In genomic region chr10:14276200-14276599, GRCh38 we compare ENCODE assay signal across 18 cellular contexts. TPM values are rescaled to one million over a fixed set of nuclear protein-coding genes. Genes with fewer than 3 reads are reported as not detected.
DNase-seq lines count a peak whose midpoint lies in the region; ATAC-seq and TF ChIP-seq lines count a peak whose summit lies in the region.
"Had no signal": no experiment of that assay in that cellular context is flagged by ENCODE, and none has a peak within 500 bp of the region (broad histone marks: within the 10 kb centered on the region; RNA-seq: fewer than 3 reads in every experiment).

No MANE protein-coding gene starts in this region.

- CTCF ChIA-PET in HEK293T (lab: Yijun Ruan, JAX): no interaction called here

- POLR2A ChIA-PET in HEK293T (lab: Yijun Ruan, JAX): no interaction called here

- no peak for TF ChIP-seq CTCF in coronary artery (IDR thresholded peaks at IDR 0.05)

- no peaks in the 10 kb centered on the region for H3K36me3 Mint-ChIP-seq in activated T-helper 17 cell treated with anti-CD3 and anti-CD28 coated beads, Interleukin-2, amount 50 U/mL, for 72 hours (ENCODE audit: low read depth)
- H3K36me3 Mint-ChIP-seq in activated naive CD8-positive, alpha-beta T cell treated with anti-CD3 and anti-CD28 coated beads, Interleukin-2, amount 50 U/mL, for 24 hours (ENCODE audit: low read depth): no peaks in the 10 kb centered on the region
- H3K36me3 Mint-ChIP-seq: CD4-positive, alpha-beta memory T cell; IgD-negative memory B cell had no signal

- H3K9me3 Mint-ChIP-seq in activated T-helper 17 cell treated with anti-CD3 and anti-CD28 coated beads, Interleukin-2, amount 50 U/mL, for 72 hours: no peaks in the 10 kb centered on the region
- H3K9me3 Mint-ChIP-seq in activated naive CD8-positive, alpha-beta T cell treated with anti-CD3 and anti-CD28 coated beads, Interleukin-2, amount 50 U/mL, for 24 hours: no peaks in the 10 kb centered on the region

- H3K4me1 Mint-ChIP-seq in activated T-helper 17 cell treated with anti-CD3 and anti-CD28 coated beads, Interleukin-2, amount 50 U/mL, for 72 hours: no peaks in the 10 kb centered on the region
- H3K4me1 Mint-ChIP-seq in activated naive CD8-positive, alpha-beta T cell treated with anti-CD3 and anti-CD28 coated beads, Interleukin-2, amount 50 U/mL, for 24 hours: no peaks in the 10 kb centered on the region
- H3K4me1 Mint-ChIP-seq: CD4-positive, alpha-beta memory T cell; IgD-negative memory B cell had no signal

- H3K27me3 Mint-ChIP-seq in activated T-helper 17 cell treated with anti-CD3 and anti-CD28 coated beads, Interleukin-2, amount 50 U/mL, for 72 hours: peaks cover 3% of the 10 kb centered on the region
- H3K27me3 Mint-ChIP-seq in activated naive CD8-positive, alpha-beta T cell treated with anti-CD3 and anti-CD28 coated beads, Interleukin-2, amount 50 U/mL, for 24 hours: peaks cover 7% of the 10 kb centered on the region

- no peak overlapping the region for H3K27ac Mint-ChIP-seq in activated T-helper 17 cell treated with anti-CD3 and anti-CD28 coated beads, Interleukin-2, amount 50 U/mL, for 72 hours
- no peak overlapping the region for H3K27ac Mint-ChIP-seq in activated naive CD8-positive, alpha-beta T cell treated with anti-CD3 and anti-CD28 coated beads, Interleukin-2, amount 50 U/mL, for 24 hours
- H3K27ac Mint-ChIP-seq: CD4-positive, alpha-beta memory T cell had no signal

- H3K4me3 ChIP-seq in coronary artery: no peak overlapping the region
- H3K4me3 ChIP-seq: BLaER1, SJSA1 had no signal

- no peak overlapping the region for H3K4me3 Mint-ChIP-seq in activated T-helper 17 cell treated with anti-CD3 and anti-CD28 coated beads, Interleukin-2, amount 50 U/mL, for 72 hours
- no peak overlapping the region for H3K4me3 Mint-ChIP-seq in activated naive CD8-positive, alpha-beta T cell treated with anti-CD3 and anti-CD28 coated beads, Interleukin-2, amount 50 U/mL, for 24 hours
- H3K4me3 Mint-ChIP-seq: CD4-positive, alpha-beta memory T cell; IgD-negative memory B cell had no signal

- peak; percentile 31 for ATAC-seq in activated T-helper 17 cell treated with anti-CD3 and anti-CD28 coated beads, Interleukin-2, amount 50 U/mL, for 72 hours (replicated peaks)
- no peak for ATAC-seq in activated naive CD8-positive, alpha-beta T cell treated with anti-CD3 and anti-CD28 coated beads, Interleukin-2, amount 50 U/mL, for 24 hours
- no peak for ATAC-seq in HG03175 (IDR thresholded peaks at IDR 0.05; ENCODE audit: unreplicated experiment)

- peak; percentile 17 to 52 for DNase-seq in hippocampal formation (lab: John Stamatoyannopoulos, UW)
- DNase-seq in nucleus accumbens (lab: John Stamatoyannopoulos, UW): peak in 38 of 56 donors; percentile 8 to 76 (median 38)
- no peak for DNase-seq in activated naive CD8-positive, alpha-beta T cell treated with anti-CD3 and anti-CD28 coated beads, Interleukin-2, amount 50 U/mL, for 24 hours
- DNase-seq in coronary artery (ENCODE audit: low spot score): no peak
- DNase-seq in HEK293T (ENCODE audit: extremely low spot score): no peak
- DNase-seq: CD4-positive, alpha-beta memory T cell; DND-41; NCI-H1694; NCI-H2081 treated with DMSO at 0.1 percent for 48 hours; NCI-H2171 treated with DMSO at 0.1 percent for 48 hours; NCI-H524 treated with DMSO at 0.1 percent for 48 hours; NCI-H82; OCI-M1 had no signal

- H3K27ac ChIP-seq in coronary artery: no peak overlapping the region
- H3K27ac ChIP-seq: BLaER1, SJSA1 had no signal

TF ChIP-seq in HEK293T, 16 proteins besides CTCF, POLR2A, EP300 and RAD21:
- TF ChIP-seq NFRKB (IDR thresholded peaks at IDR 0.05): no peak
- no peak for TF ChIP-seq ELF4 (IDR thresholded peaks at IDR 0.05)
- TF ChIP-seq BHLHE40 (IDR thresholded peaks at IDR 0.05; ENCODE audit: borderline replicate concordance): no peak
- no peak for TF ChIP-seq PKNOX1 (IDR thresholded peaks at IDR 0.05)
- TF ChIP-seq TARDBP (IDR thresholded peaks at IDR 0.05): no peak
- TF ChIP-seq SP1 (IDR thresholded peaks at IDR 0.05): no peak
- TF ChIP-seq HDGF (IDR thresholded peaks at IDR 0.05; ENCODE audit: borderline replicate concordance): no peak
- no peak for TF ChIP-seq FOXK2 (IDR thresholded peaks at IDR 0.05)
- no peak for TF ChIP-seq SUZ12 (IDR thresholded peaks at IDR 0.05)
- TF ChIP-seq FOXM1 (IDR thresholded peaks at IDR 0.05; ENCODE audit: borderline replicate concordance): no peak
- TF ChIP-seq CTBP1 (IDR thresholded peaks at IDR 0.05; ENCODE audit: borderline replicate concordance): no peak

RNA-seq across cellular contexts. Expression of gene FRMD4A, which starts 54.5 kb away (rescaled TPM):
- total RNA-seq in activated T-helper 17 cell treated with anti-CD3 and anti-CD28 coated beads, Interleukin-2, amount 50 U/mL, for 72 hours: 1 to 10 TPM in 1 of 2 donors, under 1 TPM in 1; 0.69 to 2.0 TPM

Comparison
In these comparisons a context has a peak if more than half of its experiments do, and no peak if none do; other contexts are left out.
1. DNase-seq: peak in hippocampal formation (2 of 2) and nucleus accumbens (38 of 56); none in activated naive CD8-positive, alpha-beta T cell treated with anti-CD3 and anti-CD28 coated beads, Interleukin-2, amount 50 U/mL, for 24 hours (single experiment), coronary artery (single experiment) and HEK293T (single experiment).